Comparison of ENCODE assay signal across 1 cellular context in genomic region chr10:45972813-45973169, GRCh38.
TF ChIP-seq lines count a peak whose summit lies in the region.
"Not testable (repeated sequence)": the region's sequence is repeated elsewhere in the genome, so short reads cannot be mapped to it uniquely, and the experiment has no call there.

No MANE protein-coding gene starts in this region.

TF ChIP-seq in K562, 482 proteins besides CTCF, POLR2A, EP300 and RAD21:
- TF ChIP-seq CHD2 (IDR thresholded peaks at IDR 0.05; ENCODE audit: low read depth, low read length): peak; percentile 18
- not testable (repeated sequence) for TF ChIP-seq NR2C2 (CRISPR knock-in tag; IDR thresholded peaks at IDR 0.05)
- TF ChIP-seq NR2C2 (tag; IDR thresholded peaks at IDR 0.05): peak; percentile 46; the same call in 1 of the 2 replicates
